Comparison of ENCODE assay signal across 9 cellular contexts in genomic region chr9:116365056-116365471, GRCh38.
A peak's percentile ranks its signal among the peaks of the same experiment; 100 is the strongest.
DNase-seq lines count a peak whose midpoint lies in the region; ATAC-seq and TF ChIP-seq lines count a peak whose summit lies in the region.
"Had no signal": no experiment of that assay in that cellular context is flagged by ENCODE, and none has a peak within 500 bp of the region (broad histone marks: within the 10 kb centered on the region; RNA-seq: fewer than 3 reads in every experiment).

No MANE protein-coding gene starts in this region.

- peaks cover 2% of the 10 kb centered on the region for H3K4me1 ChIP-seq in ovary (ENCODE audit: insufficient read depth)

- no peak overlapping the region for H3K4me3 Mint-ChIP-seq in activated naive CD8-positive, alpha-beta T cell treated with anti-CD3 and anti-CD28 coated beads, Interleukin-2, amount 50 U/mL, for 24 hours
- H3K4me3 Mint-ChIP-seq in natural killer cell treated with Interleukin-12 subunit alpha and Interleukin-12 subunit beta and Interleukin-15 and Interleukin-18, amount 100 ng/mL, for 72 hours, result no peak overlapping the region
- H3K4me3 Mint-ChIP-seq: activated naive CD8-positive, alpha-beta T cell had no signal

- no peaks in the 10 kb centered on the region for H3K36me3 ChIP-seq in ovary

- intact Hi-C loops in ovary (cut with DNase I), result loop anchor here in 2 of 4 donors (10.0 kb wide), 2 partner anchors 50 to 210 kb away; partner anchors contain the start of gene PAPPA (in 1 of the 2)

- no peaks in the 10 kb centered on the region for H3K36me3 Mint-ChIP-seq in activated naive CD8-positive, alpha-beta T cell treated with anti-CD3 and anti-CD28 coated beads, Interleukin-2, amount 50 U/mL, for 24 hours (ENCODE audit: low read depth)
- no peaks in the 10 kb centered on the region for H3K36me3 Mint-ChIP-seq in natural killer cell treated with Interleukin-12 subunit alpha and Interleukin-12 subunit beta and Interleukin-15 and Interleukin-18, amount 100 ng/mL, for 72 hours
- H3K36me3 Mint-ChIP-seq: activated naive CD8-positive, alpha-beta T cell had no signal

- no peaks in the 10 kb centered on the region for H3K9me3 Mint-ChIP-seq in activated naive CD8-positive, alpha-beta T cell treated with anti-CD3 and anti-CD28 coated beads, Interleukin-2, amount 50 U/mL, for 24 hours
- H3K9me3 Mint-ChIP-seq in natural killer cell treated with Interleukin-12 subunit alpha and Interleukin-12 subunit beta and Interleukin-15 and Interleukin-18, amount 100 ng/mL, for 72 hours, result peaks cover 4% of the 10 kb centered on the region

- TF ChIP-seq CTCF in fibroblast of mammary gland (conservative IDR thresholded peaks at IDR 0.05; ENCODE audit: control insufficient read depth, insufficient read depth, low read depth, low read length), result no peak
- peak in 1 of 3 donors; percentile 35 for TF ChIP-seq CTCF in ovary (IDR thresholded peaks at IDR 0.05)

- H3K4me1 Mint-ChIP-seq in activated naive CD8-positive, alpha-beta T cell treated with anti-CD3 and anti-CD28 coated beads, Interleukin-2, amount 50 U/mL, for 24 hours, result no peaks in the 10 kb centered on the region
- no peaks in the 10 kb centered on the region for H3K4me1 Mint-ChIP-seq in natural killer cell treated with Interleukin-12 subunit alpha and Interleukin-12 subunit beta and Interleukin-15 and Interleukin-18, amount 100 ng/mL, for 72 hours (ENCODE audit: low read depth in 2 of 2)

- H3K4me3 ChIP-seq in fibroblast of mammary gland (ENCODE audit: control insufficient read depth, low read depth, low read length) (no peak overlapping the region), ovary (no peak overlapping the region)

- no peaks in the 10 kb centered on the region for H3K27me3 ChIP-seq in ovary

- peak overlapping the region; percentile 58 to 87 for H3K27ac ChIP-seq in ovary

- DNase-seq in Caki2 (ENCODE audit: low read depth) (peak; percentile 64), NCI-H226 (peak; percentile 42), fibroblast of mammary gland (ENCODE audit: low read depth) (peak; percentile 72), ovary (peak; percentile 78 to 81 (median 79)), NCI-H748 (lab: John Stamatoyannopoulos, UW; ENCODE audit: unreplicated experiment) (no peak)
- no peak for DNase-seq in activated naive CD8-positive, alpha-beta T cell treated with anti-CD3 and anti-CD28 coated beads, Interleukin-2, amount 50 U/mL, for 24 hours
- DNase-seq in natural killer cell treated with Interleukin-12 subunit alpha and Interleukin-12 subunit beta and Interleukin-15 and Interleukin-18, amount 100 ng/mL, for 72 hours (ENCODE audit: low spot score), result no peak

- TF ChIP-seq EP300 in ovary (IDR thresholded peaks at IDR 0.05), result no peak

- H3K27ac Mint-ChIP-seq in activated naive CD8-positive, alpha-beta T cell treated with anti-CD3 and anti-CD28 coated beads, Interleukin-2, amount 50 U/mL, for 24 hours, result no peak overlapping the region
- no peak overlapping the region for H3K27ac Mint-ChIP-seq in natural killer cell treated with Interleukin-12 subunit alpha and Interleukin-12 subunit beta and Interleukin-15 and Interleukin-18, amount 100 ng/mL, for 72 hours
- H3K27ac Mint-ChIP-seq: activated naive CD8-positive, alpha-beta T cell had no signal

- H3K27me3 Mint-ChIP-seq in activated naive CD8-positive, alpha-beta T cell treated with anti-CD3 and anti-CD28 coated beads, Interleukin-2, amount 50 U/mL, for 24 hours, result no peaks in the 10 kb centered on the region
- no peaks in the 10 kb centered on the region for H3K27me3 Mint-ChIP-seq in natural killer cell treated with Interleukin-12 subunit alpha and Interleukin-12 subunit beta and Interleukin-15 and Interleukin-18, amount 100 ng/mL, for 72 hours
- H3K27me3 Mint-ChIP-seq: activated naive CD8-positive, alpha-beta T cell had no signal

- peak; percentile 33 for TF ChIP-seq POLR2A in ovary (IDR thresholded peaks at IDR 0.05)

- 4 to 7% (median 5%) methylated on average over 9 of the region's 9 CpGs for WGBS in ovary, 3 donors

- H3K9me3 ChIP-seq in ovary, result no peaks in the 10 kb centered on the region

- ATAC-seq in activated naive CD8-positive, alpha-beta T cell treated with anti-CD3 and anti-CD28 coated beads, Interleukin-2, amount 50 U/mL, for 24 hours, result no peak
- ATAC-seq in natural killer cell treated with Interleukin-12 subunit alpha and Interleukin-12 subunit beta and Interleukin-15 and Interleukin-18, amount 100 ng/mL, for 72 hours, result no peak
- ATAC-seq in HG02885 (IDR thresholded peaks at IDR 0.05; ENCODE audit: poor library complexity, unreplicated experiment), result no peak

- in situ Hi-C loops in Caki2 (cut with HindIII; ENCODE audit: low pct_unique_long_range_greater_than_20kb, low sequenced_read_pairs), result no loop called here

Comparison
In these comparisons a context has a peak if more than half of its experiments do, and no peak if none do; other contexts are left out.
1. DNase-seq: peak in Caki2 (single experiment), NCI-H226 (single experiment), fibroblast of mammary gland (single experiment) and ovary (5 of 5); none in NCI-H748 (single experiment), activated naive CD8-positive, alpha-beta T cell treated with anti-CD3 and anti-CD28 coated beads, Interleukin-2, amount 50 U/mL, for 24 hours (single experiment) and natural killer cell treated with Interleukin-12 subunit alpha and Interleukin-12 subunit beta and Interleukin-15 and Interleukin-18, amount 100 ng/mL, for 72 hours (single experiment).